ENCODE assay signal across 14 cellular contexts in the genomic region with DNA sequence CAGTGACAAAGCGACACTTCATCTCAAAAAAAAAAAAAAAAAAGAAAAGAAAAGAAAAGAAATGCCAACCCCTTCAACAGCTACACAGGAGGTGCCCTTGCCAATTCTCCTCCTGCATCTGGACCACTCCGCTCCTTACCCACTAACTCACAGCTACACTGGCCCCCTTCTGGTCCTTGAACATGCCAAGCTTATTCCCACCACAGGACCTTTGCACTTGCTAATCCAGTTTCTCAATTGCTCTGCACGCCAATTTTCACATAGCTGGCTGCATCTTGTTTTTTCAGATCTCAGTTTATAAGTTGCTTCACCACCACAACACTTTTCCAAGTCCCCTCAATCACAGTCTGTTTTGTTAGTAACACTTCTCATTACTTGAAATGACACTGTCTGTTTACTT. TPM values are rescaled to one million over a fixed set of nuclear protein-coding genes. Genes with fewer than 3 reads are reported as not detected.
DNase-seq lines count a peak whose midpoint lies in the region; ATAC-seq and TF ChIP-seq lines count a peak whose summit lies in the region.
"Had no signal": no experiment of that assay in that cellular context is flagged by ENCODE, and none has a peak within 500 bp of the region (broad histone marks: within the 10 kb centered on the region; RNA-seq: fewer than 3 reads in every experiment).

No MANE protein-coding gene starts in this region.

- TF ChIP-seq POLR2A in erythroblast (IDR thresholded peaks at IDR 0.05; ENCODE audit: low read length) (no peak), Peyer's patch (IDR thresholded peaks at IDR 0.05) (no peak)

- DNase-seq in activated T-cell treated with anti-CD3 and anti-CD28 coated beads, Interleukin-2, amount 50 U/mL, for 72 hours: no peak
- DNase-seq in activated T-cell treated with anti-CD3 and anti-CD28 coated beads, Interleukin-2, amount 50 U/mL, for 4 hours: no peak
- no peak for DNase-seq in CD8-positive, alpha-beta T cell
- no peak for DNase-seq in activated naive CD8-positive, alpha-beta T cell treated with anti-CD3 and anti-CD28 coated beads, Interleukin-2, amount 10 ng/mL, durations not matched to agents 7 days and 5 days
- no peak for DNase-seq in naive thymus-derived CD8-positive, alpha-beta T cell
- DNase-seq in erythroblast (lab: John Stamatoyannopoulos, UW) (no peak), NAMALWA (ENCODE audit: low spot score) (no peak), Peyer's patch (no peak)
- DNase-seq: DMS 273 treated with DMSO at 0.1 percent for 48 hours, MM.1S, NCI-H187 treated with DMSO at 0.1 percent for 48 hours, NCI-H446 had no signal

- H3K4me3 Mint-ChIP-seq in activated T-cell treated with anti-CD3 and anti-CD28 coated beads, Interleukin-2, amount 50 U/mL, for 72 hours: no peak overlapping the region
- no peak overlapping the region for H3K4me3 Mint-ChIP-seq in activated T-cell treated with anti-CD3 and anti-CD28 coated beads, Interleukin-2, amount 50 U/mL, for 4 hours
- no peak overlapping the region for H3K4me3 Mint-ChIP-seq in CD8-positive, alpha-beta T cell
- H3K4me3 Mint-ChIP-seq in activated naive CD8-positive, alpha-beta T cell treated with anti-CD3 and anti-CD28 coated beads, Interleukin-2, amount 10 ng/mL, durations not matched to agents 7 days and 5 days: no peak overlapping the region
- no peak overlapping the region for H3K4me3 Mint-ChIP-seq in naive thymus-derived CD8-positive, alpha-beta T cell

- no peaks in the 10 kb centered on the region for H3K9me3 Mint-ChIP-seq in activated T-cell treated with anti-CD3 and anti-CD28 coated beads, Interleukin-2, amount 50 U/mL, for 72 hours
- H3K9me3 Mint-ChIP-seq in activated T-cell treated with anti-CD3 and anti-CD28 coated beads, Interleukin-2, amount 50 U/mL, for 4 hours: no peaks in the 10 kb centered on the region
- H3K9me3 Mint-ChIP-seq in CD8-positive, alpha-beta T cell: no peaks in the 10 kb centered on the region
- H3K9me3 Mint-ChIP-seq in activated naive CD8-positive, alpha-beta T cell treated with anti-CD3 and anti-CD28 coated beads, Interleukin-2, amount 10 ng/mL, durations not matched to agents 7 days and 5 days: no peaks in the 10 kb centered on the region
- no peaks in the 10 kb centered on the region for H3K9me3 Mint-ChIP-seq in naive thymus-derived CD8-positive, alpha-beta T cell

- CTCF ChIA-PET in CD8-positive, alpha-beta T cell (lab: Charles Lee): interaction anchor here (1.6 kb wide), 1 partner anchor 9 kb away, joined by 8 read pairs; no protein-coding TSS in a partner anchor

- H3K4me3 ChIP-seq in CD8-positive, alpha-beta T cell (ENCODE audit: low read depth, low read length): no peak overlapping the region
- H3K4me3 ChIP-seq in Peyer's patch: no peak overlapping the region
- H3K4me3 ChIP-seq: A549 had no signal

- peaks cover 38% of the 10 kb centered on the region for H3K4me1 Mint-ChIP-seq in activated T-cell treated with anti-CD3 and anti-CD28 coated beads, Interleukin-2, amount 50 U/mL, for 72 hours (ENCODE audit: low read depth)
- peaks cover 31% of the 10 kb centered on the region for H3K4me1 Mint-ChIP-seq in activated T-cell treated with anti-CD3 and anti-CD28 coated beads, Interleukin-2, amount 50 U/mL, for 4 hours (ENCODE audit: low read depth)
- peaks cover 44% of the 10 kb centered on the region for H3K4me1 Mint-ChIP-seq in CD8-positive, alpha-beta T cell (ENCODE audit: low read depth)
- peaks cover 20% of the 10 kb centered on the region for H3K4me1 Mint-ChIP-seq in activated naive CD8-positive, alpha-beta T cell treated with anti-CD3 and anti-CD28 coated beads, Interleukin-2, amount 10 ng/mL, durations not matched to agents 7 days and 5 days
- peaks cover 39 to 57% (median 48%) of the 10 kb centered on the region in 4 donors for H3K4me1 Mint-ChIP-seq in naive thymus-derived CD8-positive, alpha-beta T cell

- H3K36me3 ChIP-seq in CD8-positive, alpha-beta T cell (ENCODE audit: insufficient read depth, low read length): peaks cover 33% of the 10 kb centered on the region
- peaks cover 0 to 63% (median 0%) of the 10 kb centered on the region in 3 donors for H3K36me3 ChIP-seq in Peyer's patch

- H3K27ac Mint-ChIP-seq in activated T-cell treated with anti-CD3 and anti-CD28 coated beads, Interleukin-2, amount 50 U/mL, for 72 hours: peak overlapping the region; percentile 19
- H3K27ac Mint-ChIP-seq in CD8-positive, alpha-beta T cell: peak overlapping the region; percentile 83
- H3K27ac Mint-ChIP-seq in activated naive CD8-positive, alpha-beta T cell treated with anti-CD3 and anti-CD28 coated beads, Interleukin-2, amount 10 ng/mL, durations not matched to agents 7 days and 5 days: peak overlapping the region; percentile 1
- H3K27ac Mint-ChIP-seq in naive thymus-derived CD8-positive, alpha-beta T cell: peak overlapping the region in 7 of 10 donors; percentile 44 to 90 (median 74)

- no peak for TF ChIP-seq CTCF in CD8-positive, alpha-beta T cell (IDR thresholded peaks at IDR 0.05)
- no peak for TF ChIP-seq CTCF in Peyer's patch (IDR thresholded peaks at IDR 0.05)

- POLR2A ChIA-PET in CD8-positive, alpha-beta T cell (lab: Charles Lee): interaction anchor here (0.8 kb wide), 1 partner anchor 9 kb away, joined by 3 read pairs; no protein-coding TSS in a partner anchor
- POLR2A ChIA-PET in activated naive CD8-positive, alpha-beta T cell treated with anti-CD3 and anti-CD28 coated beads, Interleukin-2, amount 10 ng/mL, durations not matched to agents 7 days and 5 days (lab: Charles Lee): interaction anchor here (0.7 to 1.3 kb wide), 5 partner anchors 10 to 73 kb away, joined by 3 to 4 read pairs (median 4); no protein-coding TSS in a partner anchor
- POLR2A ChIA-PET in naive thymus-derived CD8-positive, alpha-beta T cell (lab: Charles Lee): interaction anchor here (0.6 to 3.8 kb wide), 4 partner anchors 9 to 52 kb away, joined by 3 to 29 read pairs (median 7); partner anchors contain the start of gene ARPC1B

- no peak overlapping the region for H3K27ac ChIP-seq in CD8-positive, alpha-beta T cell (ENCODE audit: low read depth, low read length)
- no peak overlapping the region for H3K27ac ChIP-seq in Peyer's patch
- H3K27ac ChIP-seq: A549, KMS-11 had no signal

- H3K36me3 Mint-ChIP-seq in activated T-cell treated with anti-CD3 and anti-CD28 coated beads, Interleukin-2, amount 50 U/mL, for 72 hours (ENCODE audit: insufficient read depth in 2 of 2): peaks cover 16 to 37% of the 10 kb centered on the region in 2 donors
- peaks cover 30% of the 10 kb centered on the region for H3K36me3 Mint-ChIP-seq in activated T-cell treated with anti-CD3 and anti-CD28 coated beads, Interleukin-2, amount 50 U/mL, for 4 hours (ENCODE audit: insufficient read depth)
- peaks cover 60% of the 10 kb centered on the region for H3K36me3 Mint-ChIP-seq in CD8-positive, alpha-beta T cell
- peaks cover 24% of the 10 kb centered on the region for H3K36me3 Mint-ChIP-seq in activated naive CD8-positive, alpha-beta T cell treated with anti-CD3 and anti-CD28 coated beads, Interleukin-2, amount 10 ng/mL, durations not matched to agents 7 days and 5 days
- peaks cover 6 to 57% (median 15%) of the 10 kb centered on the region in 3 donors for H3K36me3 Mint-ChIP-seq in naive thymus-derived CD8-positive, alpha-beta T cell

- no peaks in the 10 kb centered on the region for H3K27me3 Mint-ChIP-seq in activated T-cell treated with anti-CD3 and anti-CD28 coated beads, Interleukin-2, amount 50 U/mL, for 72 hours (ENCODE audit: low read depth)
- H3K27me3 Mint-ChIP-seq in activated T-cell treated with anti-CD3 and anti-CD28 coated beads, Interleukin-2, amount 50 U/mL, for 4 hours (ENCODE audit: low read depth): no peaks in the 10 kb centered on the region
- H3K27me3 Mint-ChIP-seq in CD8-positive, alpha-beta T cell (ENCODE audit: low read depth): no peaks in the 10 kb centered on the region
- H3K27me3 Mint-ChIP-seq in activated naive CD8-positive, alpha-beta T cell treated with anti-CD3 and anti-CD28 coated beads, Interleukin-2, amount 10 ng/mL, durations not matched to agents 7 days and 5 days: no peaks in the 10 kb centered on the region
- no peaks in the 10 kb centered on the region for H3K27me3 Mint-ChIP-seq in naive thymus-derived CD8-positive, alpha-beta T cell

- intact Hi-C loops in CD8-positive, alpha-beta T cell (cut with DNase I, micrococcal nuclease): loop anchor here in 1 of 2 experiments (10.0 kb wide), 1 partner anchor 258 kb away; the partner anchor contains the start of gene SMURF1

- ATAC-seq in activated T-cell treated with anti-CD3 and anti-CD28 coated beads, Interleukin-2, amount 50 U/mL, for 72 hours (replicated peaks in 1 of 2): no peak
- ATAC-seq in activated T-cell treated with anti-CD3 and anti-CD28 coated beads, Interleukin-2, amount 50 U/mL, for 4 hours: no peak
- no peak for ATAC-seq in CD8-positive, alpha-beta T cell
- ATAC-seq in activated naive CD8-positive, alpha-beta T cell treated with anti-CD3 and anti-CD28 coated beads, Interleukin-2, amount 10 ng/mL, durations not matched to agents 7 days and 5 days (ENCODE audit: low read depth): no peak
- ATAC-seq in naive thymus-derived CD8-positive, alpha-beta T cell: no peak
- ATAC-seq: A549 had no signal

- H3K9me3 ChIP-seq in CD8-positive, alpha-beta T cell (ENCODE audit: low read length): no peaks in the 10 kb centered on the region
- no peaks in the 10 kb centered on the region for H3K9me3 ChIP-seq in Peyer's patch
- H3K9me3 ChIP-seq: A549 had no signal

- H3K4me1 ChIP-seq in CD8-positive, alpha-beta T cell (ENCODE audit: insufficient read depth, low read length): peaks cover 21% of the 10 kb centered on the region
- H3K4me1 ChIP-seq in Peyer's patch: peaks cover 6 to 23% (median 14%) of the 10 kb centered on the region in 4 donors

- no peaks in the 10 kb centered on the region for H3K27me3 ChIP-seq in CD8-positive, alpha-beta T cell (ENCODE audit: insufficient read depth, low read length)
- H3K27me3 ChIP-seq in Peyer's patch: no peaks in the 10 kb centered on the region

RNA-seq across cellular contexts. Expression of gene PDAP1, which starts 5.5 kb away (rescaled TPM):
- total RNA-seq in activated T-cell treated with anti-CD3 and anti-CD28 coated beads, Interleukin-2, amount 50 U/mL, for 72 hours: 100 to 1,000 TPM in 1 of 2 donors, 10 to 100 TPM in 1; 95.0 to 108 TPM
- 100 to 1,000 TPM; 231 to 255 (median 235) TPM for total RNA-seq in activated T-cell treated with anti-CD3 and anti-CD28 coated beads, Interleukin-2, amount 50 U/mL, for 4 hours
- 10 to 100 TPM; 34.5 to 36.2 TPM for total RNA-seq in CD8-positive, alpha-beta T cell
- total RNA-seq in activated naive CD8-positive, alpha-beta T cell treated with anti-CD3 and anti-CD28 coated beads, Interleukin-2, amount 10 ng/mL, durations not matched to agents 7 days and 5 days: 10 to 100 TPM; 87.1 to 93.5 TPM
- total RNA-seq in naive thymus-derived CD8-positive, alpha-beta T cell: 10 to 100 TPM; 70.2 to 75.1 TPM
- polyA plus RNA-seq in naive thymus-derived CD8-positive, alpha-beta T cell: 10 to 100 TPM; 24.0 to 35.6 (median 33.4) TPM
- total RNA-seq in Peyer's patch: 10 to 100 TPM; 32.4 to 52.0 (median 40.6) TPM

RNA-seq across cellular contexts. Expression of gene BUD31, which starts 5.9 kb away (rescaled TPM):
- 100 to 1,000 TPM; 218 to 228 TPM for total RNA-seq in activated T-cell treated with anti-CD3 and anti-CD28 coated beads, Interleukin-2, amount 50 U/mL, for 72 hours
- total RNA-seq in activated T-cell treated with anti-CD3 and anti-CD28 coated beads, Interleukin-2, amount 50 U/mL, for 4 hours: 100 to 1,000 TPM; 174 to 231 (median 178) TPM
- 100 to 1,000 TPM; 144 TPM for total RNA-seq in CD8-positive, alpha-beta T cell
- 10 to 100 TPM; 80.8 to 90.4 TPM for total RNA-seq in activated naive CD8-positive, alpha-beta T cell treated with anti-CD3 and anti-CD28 coated beads, Interleukin-2, amount 10 ng/mL, durations not matched to agents 7 days and 5 days
- 10 to 100 TPM; 61.7 to 74.6 TPM for total RNA-seq in naive thymus-derived CD8-positive, alpha-beta T cell
- polyA plus RNA-seq in naive thymus-derived CD8-positive, alpha-beta T cell: 100 to 1,000 TPM; 151 to 216 (median 170) TPM
- 10 to 100 TPM; 44.7 to 82.0 (median 58.4) TPM for total RNA-seq in Peyer's patch

RNA-seq across cellular contexts. Expression of gene ARPC1B, which starts 28.3 kb away (rescaled TPM):
- 100 to 1,000 TPM; 202 to 208 TPM for total RNA-seq in activated T-cell treated with anti-CD3 and anti-CD28 coated beads, Interleukin-2, amount 50 U/mL, for 72 hours
- total RNA-seq in activated T-cell treated with anti-CD3 and anti-CD28 coated beads, Interleukin-2, amount 50 U/mL, for 4 hours: 100 to 1,000 TPM; 240 to 282 (median 274) TPM
- 10 to 100 TPM; 68.5 to 70.5 TPM for total RNA-seq in CD8-positive, alpha-beta T cell
- 100 to 1,000 TPM; 318 to 319 TPM for total RNA-seq in activated naive CD8-positive, alpha-beta T cell treated with anti-CD3 and anti-CD28 coated beads, Interleukin-2, amount 10 ng/mL, durations not matched to agents 7 days and 5 days
- 100 to 1,000 TPM; 165 to 170 TPM for total RNA-seq in naive thymus-derived CD8-positive, alpha-beta T cell
- polyA plus RNA-seq in naive thymus-derived CD8-positive, alpha-beta T cell: 100 to 1,000 TPM; 597 to 712 (median 662) TPM
- total RNA-seq in Peyer's patch: 100 to 1,000 TPM; 228 to 386 (median 343) TPM

RNA-seq across cellular contexts. Expression of gene PTCD1, which starts 35.7 kb away (rescaled TPM):
- 1 to 10 TPM; 6.1 to 8.9 TPM for total RNA-seq in activated T-cell treated with anti-CD3 and anti-CD28 coated beads, Interleukin-2, amount 50 U/mL, for 72 hours
- total RNA-seq in activated T-cell treated with anti-CD3 and anti-CD28 coated beads, Interleukin-2, amount 50 U/mL, for 4 hours: 10 to 100 TPM; 11.9 to 15.1 (median 13.9) TPM
- 1 to 10 TPM; 4.2 to 4.5 TPM for total RNA-seq in CD8-positive, alpha-beta T cell
- 10 to 100 TPM; 10.7 to 11.1 TPM for total RNA-seq in activated naive CD8-positive, alpha-beta T cell treated with anti-CD3 and anti-CD28 coated beads, Interleukin-2, amount 10 ng/mL, durations not matched to agents 7 days and 5 days
- 10 to 100 TPM; 11.5 to 13.8 TPM for total RNA-seq in naive thymus-derived CD8-positive, alpha-beta T cell
- polyA plus RNA-seq in naive thymus-derived CD8-positive, alpha-beta T cell: 1 to 10 TPM; 2.0 to 3.9 (median 3.2) TPM
- total RNA-seq in Peyer's patch: 1 to 10 TPM; 8.3 to 9.1 (median 8.6) TPM

RNA-seq across cellular contexts. Expression of gene CPSF4, which starts 35.9 kb away (rescaled TPM):
- 10 to 100 TPM; 59.2 to 65.9 TPM for total RNA-seq in activated T-cell treated with anti-CD3 and anti-CD28 coated beads, Interleukin-2, amount 50 U/mL, for 72 hours
- 10 to 100 TPM; 85.8 to 99.9 (median 86.9) TPM for total RNA-seq in activated T-cell treated with anti-CD3 and anti-CD28 coated beads, Interleukin-2, amount 50 U/mL, for 4 hours
- 10 to 100 TPM; 33.4 to 33.9 TPM for total RNA-seq in CD8-positive, alpha-beta T cell
- 10 to 100 TPM; 61.5 to 62.1 TPM for total RNA-seq in activated naive CD8-positive, alpha-beta T cell treated with anti-CD3 and anti-CD28 coated beads, Interleukin-2, amount 10 ng/mL, durations not matched to agents 7 days and 5 days
- 10 to 100 TPM; 48.6 to 55.2 TPM for total RNA-seq in naive thymus-derived CD8-positive, alpha-beta T cell
- polyA plus RNA-seq in naive thymus-derived CD8-positive, alpha-beta T cell: 10 to 100 TPM; 22.9 to 31.3 (median 28.1) TPM
- 10 to 100 TPM; 21.4 to 42.2 (median 35.5) TPM for total RNA-seq in Peyer's patch

Comparison
In these comparisons a context has a peak if more than half of its experiments do, and no peak if none do; other contexts are left out.
1. H3K27ac Mint-ChIP-seq: peak in every context shown above with its lines; median percentile 83 in CD8-positive, alpha-beta T cell; 74 in naive thymus-derived CD8-positive, alpha-beta T cell; 19 in activated T-cell treated with anti-CD3 and anti-CD28 coated beads, Interleukin-2, amount 50 U/mL, for 72 hours; 1 in activated naive CD8-positive, alpha-beta T cell treated with anti-CD3 and anti-CD28 coated beads, Interleukin-2, amount 10 ng/mL, durations not matched to agents 7 days and 5 days.